Comparison of ENCODE assay signal across 1 cellular context in genomic region chr7:1555046-1555812, GRCh38.
TF ChIP-seq lines count a peak whose summit lies in the region.

No MANE protein-coding gene starts in this region.

TF ChIP-seq in HepG2, 621 proteins besides CTCF, POLR2A, EP300 and RAD21 (continued from another document):
- no peak for TF ChIP-seq ZNF142 (CRISPR knock-in tag; IDR thresholded peaks at IDR 0.05)
- no peak for TF ChIP-seq ZBTB42 (CRISPR knock-in tag; IDR thresholded peaks at IDR 0.05)
- TF ChIP-seq RCOR2 (CRISPR knock-in tag; IDR thresholded peaks at IDR 0.05), result no peak
- TF ChIP-seq ZNF326 (CRISPR knock-in tag; IDR thresholded peaks at IDR 0.05; ENCODE audit: borderline replicate concordance), result no peak
- no peak for TF ChIP-seq ZMAT3 (CRISPR knock-in tag; conservative IDR thresholded peaks at IDR 0.05)
- TF ChIP-seq TRIM22 (IDR thresholded peaks at IDR 0.05), result no peak
- no peak for TF ChIP-seq HNRNPH1 (optimal IDR thresholded peaks at IDR 0.05; ENCODE audit: low read depth, low read length)
- TF ChIP-seq AKAP8 (CRISPR knock-in tag; IDR thresholded peaks at IDR 0.05), result no peak
- TF ChIP-seq CCAR2 (optimal IDR thresholded peaks at IDR 0.05; ENCODE audit: low read depth, low read length), result no peak
- TF ChIP-seq HHEX (CRISPR knock-in tag; IDR thresholded peaks at IDR 0.05), result no peak
- TF ChIP-seq ZBTB37 (CRISPR knock-in tag; IDR thresholded peaks at IDR 0.05), result no peak
- no peak for TF ChIP-seq ZNF136 (CRISPR knock-in tag; IDR thresholded peaks at IDR 0.05; ENCODE audit: low read depth)
- TF ChIP-seq BCLAF1 (IDR thresholded peaks at IDR 0.05), result no peak
- TF ChIP-seq THAP9 (CRISPR knock-in tag; IDR thresholded peaks at IDR 0.05; ENCODE audit: borderline replicate concordance), result no peak; the same call in 1 of the 2 replicates
- TF ChIP-seq NR2F6 (IDR thresholded peaks at IDR 0.05), result no peak
- peak; percentile 39; the same call in 1 of the 2 replicates for TF ChIP-seq NR2F6 (CRISPR knock-in tag; IDR thresholded peaks at IDR 0.05)
- TF ChIP-seq HDAC2 (CRISPR knock-in tag; IDR thresholded peaks at IDR 0.05), result peak; percentile 18; the same call in 1 of the 2 replicates
- no peak for TF ChIP-seq ZNF512 (CRISPR knock-in tag; IDR thresholded peaks at IDR 0.05)
- no peak for TF ChIP-seq FOXJ3 (CRISPR knock-in tag; IDR thresholded peaks at IDR 0.05; ENCODE audit: borderline replicate concordance)
- no peak for TF ChIP-seq GZF1 (CRISPR knock-in tag; IDR thresholded peaks at IDR 0.05)
